In the genomic region with DNA sequence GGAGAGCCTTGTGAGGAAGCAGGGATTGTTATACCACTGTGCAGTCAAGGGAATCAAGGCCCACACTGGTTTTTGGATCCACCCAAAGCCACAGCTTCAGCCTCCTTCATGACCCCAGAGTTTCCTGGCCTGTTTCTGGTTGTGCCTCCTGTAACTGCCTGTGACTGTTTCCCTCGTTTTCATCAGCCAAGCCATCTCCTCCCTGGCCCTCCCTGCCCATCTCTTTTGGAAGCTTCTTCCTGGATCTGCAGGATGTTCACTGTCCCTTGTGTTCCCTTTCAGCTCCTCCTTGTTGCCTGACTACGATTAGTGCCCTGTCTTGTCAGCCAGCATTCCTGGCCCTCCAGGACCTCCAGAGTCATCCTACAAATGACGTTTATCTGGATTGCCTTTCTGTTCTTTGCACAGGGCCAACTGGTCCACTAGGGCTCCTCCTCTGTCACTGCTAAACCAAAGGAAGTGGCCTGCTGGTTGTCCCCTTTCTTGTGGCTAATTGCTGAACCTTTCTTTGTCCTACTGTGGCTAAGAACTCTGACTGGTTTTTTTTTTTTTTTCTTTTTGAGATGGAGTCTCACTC, we compare ENCODE assay signal across 1 cellular context.
TF ChIP-seq lines count a peak whose summit lies in the region.

No MANE protein-coding gene starts in this region.

TF ChIP-seq in SK-N-SH, 30 proteins besides CTCF, POLR2A, EP300 and RAD21 (continued from another document):
- TF ChIP-seq, protein P1, sequence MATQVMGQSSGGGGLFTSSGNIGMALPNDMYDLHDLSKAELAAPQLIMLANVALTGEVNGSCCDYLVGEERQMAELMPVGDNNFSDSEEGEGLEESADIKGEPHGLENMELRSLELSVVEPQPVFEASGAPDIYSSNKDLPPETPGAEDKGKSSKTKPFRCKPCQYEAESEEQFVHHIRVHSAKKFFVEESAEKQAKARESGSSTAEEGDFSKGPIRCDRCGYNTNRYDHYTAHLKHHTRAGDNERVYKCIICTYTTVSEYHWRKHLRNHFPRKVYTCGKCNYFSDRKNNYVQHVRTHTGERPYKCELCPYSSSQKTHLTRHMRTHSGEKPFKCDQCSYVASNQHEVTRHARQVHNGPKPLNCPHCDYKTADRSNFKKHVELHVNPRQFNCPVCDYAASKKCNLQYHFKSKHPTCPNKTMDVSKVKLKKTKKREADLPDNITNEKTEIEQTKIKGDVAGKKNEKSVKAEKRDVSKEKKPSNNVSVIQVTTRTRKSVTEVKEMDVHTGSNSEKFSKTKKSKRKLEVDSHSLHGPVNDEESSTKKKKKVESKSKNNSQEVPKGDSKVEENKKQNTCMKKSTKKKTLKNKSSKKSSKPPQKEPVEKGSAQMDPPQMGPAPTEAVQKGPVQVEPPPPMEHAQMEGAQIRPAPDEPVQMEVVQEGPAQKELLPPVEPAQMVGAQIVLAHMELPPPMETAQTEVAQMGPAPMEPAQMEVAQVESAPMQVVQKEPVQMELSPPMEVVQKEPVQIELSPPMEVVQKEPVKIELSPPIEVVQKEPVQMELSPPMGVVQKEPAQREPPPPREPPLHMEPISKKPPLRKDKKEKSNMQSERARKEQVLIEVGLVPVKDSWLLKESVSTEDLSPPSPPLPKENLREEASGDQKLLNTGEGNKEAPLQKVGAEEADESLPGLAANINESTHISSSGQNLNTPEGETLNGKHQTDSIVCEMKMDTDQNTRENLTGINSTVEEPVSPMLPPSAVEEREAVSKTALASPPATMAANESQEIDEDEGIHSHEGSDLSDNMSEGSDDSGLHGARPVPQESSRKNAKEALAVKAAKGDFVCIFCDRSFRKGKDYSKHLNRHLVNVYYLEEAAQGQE (IDR thresholded peaks at IDR 0.05; ENCODE audit: low read depth, low read length) = no peak
- TF ChIP-seq TEAD4 (IDR thresholded peaks at IDR 0.05; ENCODE audit: borderline replicate concordance, insufficient read depth) = no peak
- TF ChIP-seq, protein P2, sequence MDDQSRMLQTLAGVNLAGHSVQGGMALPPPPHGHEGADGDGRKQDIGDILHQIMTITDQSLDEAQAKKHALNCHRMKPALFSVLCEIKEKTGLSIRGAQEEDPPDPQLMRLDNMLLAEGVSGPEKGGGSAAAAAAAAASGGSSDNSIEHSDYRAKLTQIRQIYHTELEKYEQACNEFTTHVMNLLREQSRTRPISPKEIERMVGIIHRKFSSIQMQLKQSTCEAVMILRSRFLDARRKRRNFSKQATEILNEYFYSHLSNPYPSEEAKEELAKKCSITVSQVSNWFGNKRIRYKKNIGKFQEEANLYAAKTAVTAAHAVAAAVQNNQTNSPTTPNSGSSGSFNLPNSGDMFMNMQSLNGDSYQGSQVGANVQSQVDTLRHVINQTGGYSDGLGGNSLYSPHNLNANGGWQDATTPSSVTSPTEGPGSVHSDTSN (IDR thresholded peaks at IDR 0.05) = no peak
- no peak for TF ChIP-seq RCOR1 (IDR thresholded peaks at IDR 0.05; ENCODE audit: low read length)
- TF ChIP-seq, protein P3, sequence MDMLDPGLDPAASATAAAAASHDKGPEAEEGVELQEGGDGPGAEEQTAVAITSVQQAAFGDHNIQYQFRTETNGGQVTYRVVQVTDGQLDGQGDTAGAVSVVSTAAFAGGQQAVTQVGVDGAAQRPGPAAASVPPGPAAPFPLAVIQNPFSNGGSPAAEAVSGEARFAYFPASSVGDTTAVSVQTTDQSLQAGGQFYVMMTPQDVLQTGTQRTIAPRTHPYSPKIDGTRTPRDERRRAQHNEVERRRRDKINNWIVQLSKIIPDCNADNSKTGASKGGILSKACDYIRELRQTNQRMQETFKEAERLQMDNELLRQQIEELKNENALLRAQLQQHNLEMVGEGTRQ (IDR thresholded peaks at IDR 0.05; ENCODE audit: borderline replicate concordance, low read depth, low read length) = no peak
- no peak for TF ChIP-seq SIN3A (IDR thresholded peaks at IDR 0.05; ENCODE audit: borderline replicate concordance, low read depth, low read length)
- TF ChIP-seq FOXM1 (IDR thresholded peaks at IDR 0.05; ENCODE audit: low read depth) = no peak
